ENCODE assay signal across 8 cellular contexts in the genomic region with DNA sequence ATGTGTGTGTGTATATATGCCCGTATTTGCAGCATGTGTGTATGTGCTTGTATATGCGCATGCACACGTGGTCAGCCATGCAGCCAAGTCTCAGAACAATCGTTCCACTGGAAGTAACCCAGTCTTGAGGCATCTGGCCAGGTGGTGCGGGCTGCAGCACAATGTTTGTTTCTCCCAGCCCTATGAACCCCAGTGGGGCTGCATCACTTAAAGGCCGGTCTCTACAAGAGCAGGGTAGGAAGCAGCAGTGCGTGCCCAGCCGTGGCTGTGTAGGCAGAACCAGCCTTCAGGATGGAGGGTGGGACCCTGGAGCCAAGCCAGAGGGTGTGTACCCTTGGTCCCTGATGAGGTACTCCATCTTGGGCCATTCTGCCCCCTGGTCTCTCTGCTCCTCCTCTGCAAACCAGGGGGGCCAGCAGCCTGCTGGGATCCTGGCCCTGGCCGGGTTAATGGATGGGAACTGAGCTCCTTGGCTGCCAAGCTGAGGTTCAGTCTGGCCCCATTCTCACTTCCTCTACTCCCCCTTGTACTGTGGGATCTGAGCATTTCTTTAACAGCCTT. TPM values are rescaled to one million over a fixed set of nuclear protein-coding genes. Genes with fewer than 3 reads are reported as not detected.
DNase-seq lines count a peak whose midpoint lies in the region; ATAC-seq and TF ChIP-seq lines count a peak whose summit lies in the region.

No MANE protein-coding gene starts in this region.

- intact Hi-C loops in dendritic cell treated with granulocyte-macrophage colony-stimulating factor and Interleukin-4, amounts not matched to agents 40 ng/mL and 50 ng/mL, for 4 days (cut with micrococcal nuclease) = loop anchor here (2.0 kb wide), 1 partner anchor 14 kb away; no protein-coding TSS in a partner anchor
- intact Hi-C loops in ovary (cut with DNase I) = no loop called here

- peak overlapping the region; percentile 85 to 96 (median 90) for H3K27ac Mint-ChIP-seq in CD8-positive, alpha-beta memory T cell
- peak overlapping the region; percentile 75 for H3K27ac Mint-ChIP-seq in dendritic cell treated with granulocyte-macrophage colony-stimulating factor and Interleukin-4, amounts not matched to agents 40 ng/mL and 50 ng/mL, for 4 days

- H3K27me3 Mint-ChIP-seq in CD8-positive, alpha-beta memory T cell = no peaks in the 10 kb centered on the region
- no peaks in the 10 kb centered on the region for H3K27me3 Mint-ChIP-seq in dendritic cell treated with granulocyte-macrophage colony-stimulating factor and Interleukin-4, amounts not matched to agents 40 ng/mL and 50 ng/mL, for 4 days

- no peak for TF ChIP-seq CTCF in MM.1S (IDR thresholded peaks at IDR 0.05; ENCODE audit: low read length)
- no peak for TF ChIP-seq CTCF in ovary (IDR thresholded peaks at IDR 0.05)

- H3K4me3 ChIP-seq in CD8-positive, alpha-beta memory T cell (ENCODE audit: low read length) = peak overlapping the region; percentile 36
- H3K4me3 ChIP-seq in MM.1S (ENCODE audit: low read length) (peak overlapping the region; percentile 14; the same call in 1 of the 2 replicates), ovary (no peak overlapping the region)

- H3K79me2 ChIP-seq in MM.1S (ENCODE audit: low read length) = peaks cover 100% of the 10 kb centered on the region

- H3F3A ChIP-seq in MM.1S (ENCODE audit: insufficient read depth, low read length) = peaks cover 34% of the 10 kb centered on the region

- peaks cover 0 to 57% (median 3%) of the 10 kb centered on the region in 3 donors for H3K36me3 Mint-ChIP-seq in CD8-positive, alpha-beta memory T cell
- peaks cover 68% of the 10 kb centered on the region for H3K36me3 Mint-ChIP-seq in dendritic cell treated with granulocyte-macrophage colony-stimulating factor and Interleukin-4, amounts not matched to agents 40 ng/mL and 50 ng/mL, for 4 days (ENCODE audit: low read depth)

- DNase-seq in CD8-positive, alpha-beta memory T cell = no peak
- DNase-seq in MM.1S = no peak
- DNase-seq in ovary = peak in 3 of 5 donors; percentile 48 to 75 (median 52)
- no peak for DNase-seq in LoVo (ENCODE audit: low spot score)
- DNase-seq in GM19240 (ENCODE audit: insufficient read length, low spot score) = no peak
- no peak for DNase-seq in stimulated activated CD4-positive, alpha-beta T cell treated with anti-CD3 and anti-CD28 coated beads, Interleukin-4, amount 100 ng/mL, for 1 hour

- CTCF ChIA-PET in CD8-positive, alpha-beta memory T cell (lab: Charles Lee) = interaction anchor here (1.1 to 1.9 kb wide), 3 partner anchors 8 to 151 kb away, joined by 4 to 7 read pairs (median 4); no protein-coding TSS in a partner anchor

- no peaks in the 10 kb centered on the region for H3K9me3 ChIP-seq in CD8-positive, alpha-beta memory T cell (ENCODE audit: low read length)
- H3K9me3 ChIP-seq in MM.1S (replicated peaks; ENCODE audit: insufficient read depth, low read length) = no peaks in the 10 kb centered on the region
- H3K9me3 ChIP-seq in ovary = no peaks in the 10 kb centered on the region

- no peaks in the 10 kb centered on the region for H3K9me2 ChIP-seq in MM.1S (replicated peaks; ENCODE audit: insufficient read depth, low read length)

- no peaks in the 10 kb centered on the region for H3K9me3 Mint-ChIP-seq in CD8-positive, alpha-beta memory T cell
- no peaks in the 10 kb centered on the region for H3K9me3 Mint-ChIP-seq in dendritic cell treated with granulocyte-macrophage colony-stimulating factor and Interleukin-4, amounts not matched to agents 40 ng/mL and 50 ng/mL, for 4 days

- H3K27ac ChIP-seq in CD8-positive, alpha-beta memory T cell (ENCODE audit: low read depth, low read length) = no peak overlapping the region
- H3K27ac ChIP-seq in MM.1S (ENCODE audit: low read length) = peak overlapping the region; percentile 71; the same call in 1 of the 2 replicates
- H3K27ac ChIP-seq in ovary = peak overlapping the region; percentile 26 to 50

- peak overlapping the region; percentile 63 to 82 (median 71) for H3K4me3 Mint-ChIP-seq in CD8-positive, alpha-beta memory T cell
- H3K4me3 Mint-ChIP-seq in dendritic cell treated with granulocyte-macrophage colony-stimulating factor and Interleukin-4, amounts not matched to agents 40 ng/mL and 50 ng/mL, for 4 days = peak overlapping the region; percentile 32

- peaks cover 6% of the 10 kb centered on the region for H3K36me3 ChIP-seq in CD8-positive, alpha-beta memory T cell (ENCODE audit: insufficient read depth, low read length)
- H3K36me3 ChIP-seq in MM.1S (replicated peaks; ENCODE audit: insufficient read depth, low read length) = no peaks in the 10 kb centered on the region
- H3K36me3 ChIP-seq in ovary = no peaks in the 10 kb centered on the region

- ATAC-seq in GM21390 (IDR thresholded peaks at IDR 0.05; ENCODE audit: unreplicated experiment) = peak; percentile 58

- TF ChIP-seq POLR2A in ovary (IDR thresholded peaks at IDR 0.05) = no peak

- H3K4me1 Mint-ChIP-seq in CD8-positive, alpha-beta memory T cell = peaks cover 96 to 100% (median 97%) of the 10 kb centered on the region in 3 donors
- peaks cover 98% of the 10 kb centered on the region for H3K4me1 Mint-ChIP-seq in dendritic cell treated with granulocyte-macrophage colony-stimulating factor and Interleukin-4, amounts not matched to agents 40 ng/mL and 50 ng/mL, for 4 days (ENCODE audit: low read depth)

- POLR2A ChIA-PET in CD8-positive, alpha-beta memory T cell (lab: Charles Lee) = interaction anchor here (0.5 to 1.3 kb wide), 5 partner anchors 9 to 34 kb away, joined by 3 to 4 read pairs (median 3); no protein-coding TSS in a partner anchor

- peak overlapping the region; percentile 20; the same call in 1 of the 2 replicates for H3K9ac ChIP-seq in MM.1S (ENCODE audit: low read length)

- peak overlapping the region; percentile 62 for H3K4me2 ChIP-seq in MM.1S (ENCODE audit: low read depth, low read length)

- H4K20me1 ChIP-seq in MM.1S (ENCODE audit: insufficient read depth, low read length) = no peaks in the 10 kb centered on the region

- peaks cover 98% of the 10 kb centered on the region for H3K4me1 ChIP-seq in CD8-positive, alpha-beta memory T cell (ENCODE audit: insufficient read depth, low read length)
- H3K4me1 ChIP-seq in MM.1S (ENCODE audit: low read length) (peaks cover 92% of the 10 kb centered on the region), ovary (ENCODE audit: insufficient read depth) (peaks cover 35% of the 10 kb centered on the region)

- no peak for TF ChIP-seq EP300 in ovary (IDR thresholded peaks at IDR 0.05)

- no peak overlapping the region for H2AFZ ChIP-seq in MM.1S (ENCODE audit: low read length)

- 14 to 29% (median 18%) methylated on average over 7 to 9 of the region's 9 CpGs for WGBS in ovary, 3 donors

- no peaks in the 10 kb centered on the region for H3K27me3 ChIP-seq in CD8-positive, alpha-beta memory T cell (ENCODE audit: insufficient read depth, low read length, poor library complexity, severe bottlenecking)
- no peaks in the 10 kb centered on the region for H3K27me3 ChIP-seq in MM.1S (replicated peaks; ENCODE audit: insufficient read depth, low read length)
- no peaks in the 10 kb centered on the region for H3K27me3 ChIP-seq in ovary

RNA-seq across cellular contexts. Expression of a gene that starts 11.8 kb away (rescaled TPM):
- total RNA-seq in CD8-positive, alpha-beta memory T cell = 100 to 1,000 TPM; 145 to 147 TPM
- 109 TPM for polyA plus RNA-seq in CD8-positive, alpha-beta memory T cell
- total RNA-seq in ovary = 10 to 100 TPM; 14.8 to 58.2 (median 36.0) TPM
- 10 to 100 TPM; 15.9 to 52.7 TPM for polyA plus RNA-seq in ovary

Comparison
In these comparisons a context has a peak if more than half of its experiments do, and no peak if none do; other contexts are left out.
1. DNase-seq: peak in ovary (3 of 5); none in CD8-positive, alpha-beta memory T cell (0 of 5), MM.1S (single experiment), LoVo (single experiment), GM19240 (single experiment) and stimulated activated CD4-positive, alpha-beta T cell treated with anti-CD3 and anti-CD28 coated beads, Interleukin-4, amount 100 ng/mL, for 1 hour (single experiment).